2 cellular contexts compared by ENCODE assay signal in the genomic region with DNA sequence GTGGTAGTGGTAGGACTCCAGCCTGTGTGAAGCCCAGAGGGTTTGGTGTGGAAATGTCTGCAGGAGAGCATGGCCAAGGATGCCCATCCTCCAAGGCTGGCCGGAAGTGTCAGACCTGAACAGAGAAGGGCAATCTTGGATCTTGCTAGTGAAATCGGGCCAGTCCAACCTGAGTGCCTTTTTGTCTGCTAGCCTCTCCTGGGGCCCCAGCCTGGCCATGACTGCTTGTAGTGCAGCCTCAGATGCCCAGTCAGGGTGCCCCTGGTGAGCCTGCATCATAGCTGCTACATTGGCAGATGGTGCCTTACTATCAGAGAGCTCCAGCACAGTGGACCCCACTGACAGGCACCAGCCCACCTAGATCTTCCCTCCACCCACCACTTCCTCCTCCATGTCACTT.
TF ChIP-seq lines count a peak whose summit lies in the region.

No MANE protein-coding gene starts in this region.

TF ChIP-seq in IMR-90, 13 proteins besides CTCF, POLR2A, EP300 and RAD21:
- no peak for TF ChIP-seq MXI1 (IDR thresholded peaks at IDR 0.05; ENCODE audit: borderline replicate concordance, low read depth, low read length)
- TF ChIP-seq BHLHE40 (IDR thresholded peaks at IDR 0.05; ENCODE audit: low read depth, low read length): no peak
- TF ChIP-seq, protein P1, sequence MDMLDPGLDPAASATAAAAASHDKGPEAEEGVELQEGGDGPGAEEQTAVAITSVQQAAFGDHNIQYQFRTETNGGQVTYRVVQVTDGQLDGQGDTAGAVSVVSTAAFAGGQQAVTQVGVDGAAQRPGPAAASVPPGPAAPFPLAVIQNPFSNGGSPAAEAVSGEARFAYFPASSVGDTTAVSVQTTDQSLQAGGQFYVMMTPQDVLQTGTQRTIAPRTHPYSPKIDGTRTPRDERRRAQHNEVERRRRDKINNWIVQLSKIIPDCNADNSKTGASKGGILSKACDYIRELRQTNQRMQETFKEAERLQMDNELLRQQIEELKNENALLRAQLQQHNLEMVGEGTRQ (IDR thresholded peaks at IDR 0.05; ENCODE audit: low read depth, low read length): no peak

TF ChIP-seq in H1, 55 proteins besides CTCF, POLR2A, EP300 and RAD21:
- TF ChIP-seq SIX5 (IDR thresholded peaks at IDR 0.05; ENCODE audit: low read depth, low read length): no peak
- TF ChIP-seq, protein P2, sequence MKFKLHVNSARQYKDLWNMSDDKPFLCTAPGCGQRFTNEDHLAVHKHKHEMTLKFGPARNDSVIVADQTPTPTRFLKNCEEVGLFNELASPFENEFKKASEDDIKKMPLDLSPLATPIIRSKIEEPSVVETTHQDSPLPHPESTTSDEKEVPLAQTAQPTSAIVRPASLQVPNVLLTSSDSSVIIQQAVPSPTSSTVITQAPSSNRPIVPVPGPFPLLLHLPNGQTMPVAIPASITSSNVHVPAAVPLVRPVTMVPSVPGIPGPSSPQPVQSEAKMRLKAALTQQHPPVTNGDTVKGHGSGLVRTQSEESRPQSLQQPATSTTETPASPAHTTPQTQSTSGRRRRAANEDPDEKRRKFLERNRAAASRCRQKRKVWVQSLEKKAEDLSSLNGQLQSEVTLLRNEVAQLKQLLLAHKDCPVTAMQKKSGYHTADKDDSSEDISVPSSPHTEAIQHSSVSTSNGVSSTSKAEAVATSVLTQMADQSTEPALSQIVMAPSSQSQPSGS (IDR thresholded peaks at IDR 0.05; ENCODE audit: low read length): no peak
- no peak for TF ChIP-seq ASH2L (IDR thresholded peaks at IDR 0.05; ENCODE audit: low read length)
- no peak for TF ChIP-seq GABPA (IDR thresholded peaks at IDR 0.05; ENCODE audit: borderline replicate concordance, insufficient read depth, low read length)
- no peak for TF ChIP-seq YY1 (IDR thresholded peaks at IDR 0.05; ENCODE audit: low read depth, low read length)
- no peak for TF ChIP-seq KDM1A (IDR thresholded peaks at IDR 0.05; ENCODE audit: borderline replicate concordance, low read length)
- no peak for TF ChIP-seq FOSL1 (IDR thresholded peaks at IDR 0.05; ENCODE audit: insufficient read depth, low read depth, low read length)
- no peak for TF ChIP-seq SUZ12 (IDR thresholded peaks at IDR 0.05; ENCODE audit: low read length)
- no peak for TF ChIP-seq GTF2F1 (IDR thresholded peaks at IDR 0.05; ENCODE audit: borderline replicate concordance, low read depth, low read length)
- no peak for TF ChIP-seq CTBP2 (IDR thresholded peaks at IDR 0.05; ENCODE audit: borderline replicate concordance, insufficient read depth, insufficient read length, low read length)
- no peak for TF ChIP-seq EGR1 (IDR thresholded peaks at IDR 0.05; ENCODE audit: borderline replicate concordance, low read depth, low read length)
